ENCODE assay signal across 2 cellular contexts in the genomic region with DNA sequence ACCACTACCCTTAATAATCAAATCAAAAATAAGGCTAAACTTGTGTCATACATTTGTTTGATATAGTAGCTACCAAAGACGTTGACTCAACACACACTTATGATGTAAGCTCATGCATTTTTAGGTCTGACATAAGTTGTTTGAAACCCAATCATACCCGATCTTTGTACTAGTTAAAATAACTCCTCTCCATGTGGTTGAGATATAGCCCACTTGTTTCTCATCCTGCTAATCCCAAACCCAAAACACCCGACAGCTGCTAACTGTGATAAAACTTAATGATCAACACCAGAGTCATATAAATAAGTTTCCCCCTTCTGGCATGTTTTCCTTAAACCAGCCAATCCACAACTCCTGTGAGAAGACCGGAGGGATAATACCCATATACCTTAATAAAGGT. TPM values are rescaled to one million over a fixed set of nuclear protein-coding genes. Genes with fewer than 3 reads are reported as not detected.
"Had no signal": no experiment of that assay in that cellular context is flagged by ENCODE, and none has a peak within 500 bp of the region (broad histone marks: within the 10 kb centered on the region; RNA-seq: fewer than 3 reads in every experiment).

No MANE protein-coding gene starts in this region.

RNA-seq across cellular contexts. Expression of a gene that starts 28.5 kb away (rescaled TPM):
- total RNA-seq: endodermal cell, foreskin keratinocyte had no signal
- polyA plus RNA-seq: foreskin keratinocyte had no signal
